15 cellular contexts compared by ENCODE assay signal in genomic region chr5:7991125-7991821, GRCh38.
DNase-seq lines count a peak whose midpoint lies in the region; ATAC-seq and TF ChIP-seq lines count a peak whose summit lies in the region.
"Had no signal": no experiment of that assay in that cellular context is flagged by ENCODE, and none has a peak within 500 bp of the region (broad histone marks: within the 10 kb centered on the region; RNA-seq: fewer than 3 reads in every experiment).

No MANE protein-coding gene starts in this region.

- H3K4me1 Mint-ChIP-seq in Caco-2 (ENCODE audit: low read depth, unreplicated experiment), result peaks cover 7% of the 10 kb centered on the region
- H3K4me1 Mint-ChIP-seq in endodermal cell, result no peaks in the 10 kb centered on the region
- H3K4me1 Mint-ChIP-seq: activated CD4-positive, alpha-beta memory T cell treated with anti-CD3 and anti-CD28 coated beads, Interleukin-2, amount 10 ng/mL, durations not matched to agents 7 days and 5 days had no signal

- H3K27ac ChIP-seq in endodermal cell (ENCODE audit: low read depth, low read length), result no peak overlapping the region
- H3K27ac ChIP-seq: hepatocyte, left lung, pancreas, thyroid gland had no signal

- H3K27me3 ChIP-seq in Caco-2 (replicated peaks; ENCODE audit: control insufficient read depth, insufficient read depth, low read length) (no peaks in the 10 kb centered on the region), endodermal cell (ENCODE audit: control insufficient read depth, insufficient read depth, low read length, poor library complexity, severe bottlenecking) (no peaks in the 10 kb centered on the region)
- H3K27me3 ChIP-seq: hepatocyte, left lung, pancreas, thyroid gland had no signal

- H3K9me3 Mint-ChIP-seq in Caco-2 (ENCODE audit: unreplicated experiment) (no peaks in the 10 kb centered on the region), endodermal cell (no peaks in the 10 kb centered on the region)
- H3K9me3 Mint-ChIP-seq: activated CD4-positive, alpha-beta memory T cell treated with anti-CD3 and anti-CD28 coated beads, Interleukin-2, amount 10 ng/mL, durations not matched to agents 7 days and 5 days had no signal

- H3K4me3 ChIP-seq in Caco-2 (ENCODE audit: low read depth, low read length) (no peak overlapping the region), endodermal cell (ENCODE audit: low read length) (no peak overlapping the region)
- H3K4me3 ChIP-seq: hepatocyte, left lung, pancreas, thyroid gland had no signal

- BruUV-seq in Caco-2 (replicated peaks; lab: Mats Ljungman, UMichigan), result no TSS peak

- H3K4me1 ChIP-seq in Caco-2, result no peaks in the 10 kb centered on the region
- H3K4me1 ChIP-seq in endodermal cell (ENCODE audit: control insufficient read depth, insufficient read depth, low read length), result no peaks in the 10 kb centered on the region
- H3K4me1 ChIP-seq: left lung, pancreas, thyroid gland had no signal

- peak; percentile 45 for ATAC-seq in GM18867 (IDR thresholded peaks at IDR 0.05; ENCODE audit: unreplicated experiment)
- ATAC-seq in HG03196 (IDR thresholded peaks at IDR 0.05; ENCODE audit: unreplicated experiment), result no peak
- ATAC-seq in GM21529 (IDR thresholded peaks at IDR 0.05; ENCODE audit: unreplicated experiment), result no peak
- ATAC-seq: effector memory CD8-positive, alpha-beta T cell; left lung; pancreas had no signal

- peaks cover 5% of the 10 kb centered on the region for H3K27me3 Mint-ChIP-seq in Caco-2 (ENCODE audit: insufficient read depth, unreplicated experiment)
- H3K27me3 Mint-ChIP-seq in endodermal cell (ENCODE audit: insufficient read depth), result peaks cover 3% of the 10 kb centered on the region
- H3K27me3 Mint-ChIP-seq: activated CD4-positive, alpha-beta memory T cell treated with anti-CD3 and anti-CD28 coated beads, Interleukin-2, amount 10 ng/mL, durations not matched to agents 7 days and 5 days had no signal

- POLR2A ChIA-PET in Caco-2 (lab: Charles Lee), result no interaction called here

- WGBS in endodermal cell (ENCODE audit: insufficient coverage in 1 of 2, insufficient read length in 1 of 2), 2 experiments, result 79 to 83% methylated on average over 5 to 7 of the region's 7 CpGs

- no peaks in the 10 kb centered on the region for H3K9me3 ChIP-seq in Caco-2
- no peaks in the 10 kb centered on the region for H3K9me3 ChIP-seq in endodermal cell (ENCODE audit: control insufficient read depth, low read length)
- H3K9me3 ChIP-seq: left lung, pancreas, thyroid gland had no signal

- H3K9ac ChIP-seq in endodermal cell (ENCODE audit: extremely low read depth, low read length, poor library complexity, severe bottlenecking), result no peak overlapping the region

- in situ Hi-C loops in G401 (cut with HindIII; ENCODE audit: low sequenced_read_pairs), result no loop called here

- CTCF ChIA-PET in Caco-2 (lab: Charles Lee), result no interaction called here

- H3K27ac Mint-ChIP-seq in Caco-2 (ENCODE audit: unreplicated experiment), result no peak overlapping the region
- H3K27ac Mint-ChIP-seq in endodermal cell, result no peak overlapping the region
- H3K27ac Mint-ChIP-seq: activated CD4-positive, alpha-beta memory T cell treated with anti-CD3 and anti-CD28 coated beads, Interleukin-2, amount 10 ng/mL, durations not matched to agents 7 days and 5 days; effector memory CD8-positive, alpha-beta T cell had no signal

- DNase-seq in Caco-2, result peak; percentile 13 to 52
- DNase-seq in NCI-H460 (ENCODE audit: extremely low read depth, low read depth), result peak; percentile 1
- DNase-seq in endodermal cell, result peak; percentile 74
- no peak for DNase-seq in G401 (ENCODE audit: low spot score)
- no peak for DNase-seq in NCI-H345 treated with DMSO at 0.1 percent for 48 hours (lab: John Stamatoyannopoulos, UW; ENCODE audit: unreplicated experiment)
- DNase-seq: activated CD4-positive, alpha-beta memory T cell treated with anti-CD3 and anti-CD28 coated beads, Interleukin-2, amount 10 ng/mL, durations not matched to agents 7 days and 5 days; effector memory CD8-positive, alpha-beta T cell; GDM1; left lung; pancreas; thyroid gland had no signal

- H3K36me3 Mint-ChIP-seq in Caco-2 (ENCODE audit: insufficient read depth, unreplicated experiment) (no peaks in the 10 kb centered on the region), endodermal cell (ENCODE audit: low read depth) (no peaks in the 10 kb centered on the region)

- TF ChIP-seq CTCF in Caco-2 (IDR thresholded peaks at IDR 0.05; ENCODE audit: insufficient read depth in 1 of 2, low read depth in 1 of 2, low read length in 1 of 2, severe bottlenecking in 1 of 2, unreplicated experiment in 1 of 2) (no peak), endodermal cell (conservative IDR thresholded peaks at IDR 0.05) (no peak)

- H3K36me3 ChIP-seq in Caco-2 (ENCODE audit: control insufficient read depth, insufficient read depth, low read length), result no peaks in the 10 kb centered on the region
- H3K36me3 ChIP-seq in endodermal cell (ENCODE audit: control insufficient read depth, insufficient read depth, low read length), result no peaks in the 10 kb centered on the region
- H3K36me3 ChIP-seq: left lung, pancreas, thyroid gland had no signal

- no peak overlapping the region for H3K4me3 Mint-ChIP-seq in Caco-2 (ENCODE audit: unreplicated experiment)
- no peak overlapping the region for H3K4me3 Mint-ChIP-seq in endodermal cell
- H3K4me3 Mint-ChIP-seq: activated CD4-positive, alpha-beta memory T cell treated with anti-CD3 and anti-CD28 coated beads, Interleukin-2, amount 10 ng/mL, durations not matched to agents 7 days and 5 days; effector memory CD8-positive, alpha-beta T cell had no signal

- intact Hi-C loops in Caco-2 (cut with micrococcal nuclease; ENCODE audit: unreplicated experiment), result no loop called here

Comparison
In these comparisons a context has a peak if more than half of its experiments do, and no peak if none do; other contexts are left out.
1. DNase-seq: peak in Caco-2 (2 of 2), NCI-H460 (single experiment) and endodermal cell (single experiment); none in G401 (single experiment) and NCI-H345 treated with DMSO at 0.1 percent for 48 hours (single experiment).